Comparison of ENCODE assay signal across 9 cellular contexts in genomic region chr10:122911889-122912484, GRCh38. TPM values are rescaled to one million over a fixed set of nuclear protein-coding genes. Genes with fewer than 3 reads are reported as not detected.
DNase-seq lines count a peak whose midpoint lies in the region; ATAC-seq lines count a peak whose summit lies in the region.
"Had no signal": no experiment of that assay in that cellular context is flagged by ENCODE, and none has a peak within 500 bp of the region (broad histone marks: within the 10 kb centered on the region; RNA-seq: fewer than 3 reads in every experiment).

No MANE protein-coding gene starts in this region.

- H3K27ac ChIP-seq in CD4-positive, CD25-positive, alpha-beta regulatory T cell (ENCODE audit: insufficient read depth, low read length, poor library complexity, severe bottlenecking) = no peak overlapping the region
- H3K27ac ChIP-seq in epithelial cell of prostate = no peak overlapping the region

- no peaks in the 10 kb centered on the region for H3K36me3 ChIP-seq in CD4-positive, CD25-positive, alpha-beta regulatory T cell (ENCODE audit: control insufficient read depth, insufficient read depth, low read length)

- H3K4me1 Mint-ChIP-seq in CD4-positive, CD25-positive, alpha-beta regulatory T cell = no peaks in the 10 kb centered on the region

- peaks cover 0 to 4% (median 0%) of the 10 kb centered on the region in 7 donors for H3K9me3 Mint-ChIP-seq in CD4-positive, CD25-positive, alpha-beta regulatory T cell

- no peaks in the 10 kb centered on the region for H3K27me3 Mint-ChIP-seq in CD4-positive, CD25-positive, alpha-beta regulatory T cell

- no peaks in the 10 kb centered on the region for H3K4me1 ChIP-seq in CD4-positive, CD25-positive, alpha-beta regulatory T cell (ENCODE audit: control insufficient read depth, insufficient read depth, low read length, poor library complexity, severe bottlenecking)

- H3K27ac Mint-ChIP-seq in CD4-positive, CD25-positive, alpha-beta regulatory T cell = no peak overlapping the region

- no peak overlapping the region for H3K4me3 Mint-ChIP-seq in CD4-positive, CD25-positive, alpha-beta regulatory T cell

- H3K9me3 ChIP-seq in CD4-positive, CD25-positive, alpha-beta regulatory T cell (ENCODE audit: control insufficient read depth in 2 of 2, low read length in 2 of 2) = no peaks in the 10 kb centered on the region

- no peaks in the 10 kb centered on the region for H3K36me3 Mint-ChIP-seq in CD4-positive, CD25-positive, alpha-beta regulatory T cell

- ATAC-seq in CD4-positive, CD25-positive, alpha-beta regulatory T cell (ENCODE audit: low read depth in 2 of 2) = no peak
- no peak for ATAC-seq in HG03439 (IDR thresholded peaks at IDR 0.05; ENCODE audit: unreplicated experiment)

- H3K27me3 ChIP-seq in CD4-positive, CD25-positive, alpha-beta regulatory T cell (ENCODE audit: control insufficient read depth, insufficient read depth, low read length) = peaks cover 4% of the 10 kb centered on the region

- no peak overlapping the region for H3K4me3 ChIP-seq in CD4-positive, CD25-positive, alpha-beta regulatory T cell (ENCODE audit: low read depth, low read length)

- DNase-seq in CD4-positive, CD25-positive, alpha-beta regulatory T cell = peak; percentile 10 to 47 (median 31)
- DNase-seq in HuH-7 (ENCODE audit: low spot score) (peak; percentile 46), epithelial cell of prostate (ENCODE audit: low read depth, low spot score) (peak; percentile 1), pons (ENCODE audit: low spot score) (peak; percentile 5), NCI-H526 treated with DMSO at 0.1 percent for 48 hours (lab: John Stamatoyannopoulos, UW) (no peak), NCI-H1105 (lab: John Stamatoyannopoulos, UW) (no peak)
- DNase-seq in activated CD4-positive, alpha-beta T cell treated with anti-CD3 and anti-CD28 coated beads, Interleukin-2, amount 50 U/mL, for 1 hour = peak; percentile 55

RNA-seq across cellular contexts. Expression of gene FAM24A, which starts 1.6 kb away (rescaled TPM):
- total RNA-seq in CD4-positive, CD25-positive, alpha-beta regulatory T cell = not detected
- polyA plus RNA-seq in CD4-positive, CD25-positive, alpha-beta regulatory T cell = not detected
- total RNA-seq: subcutaneous adipose tissue had no signal

RNA-seq across cellular contexts. Expression of gene FAM24B, which starts 32.6 kb away (rescaled TPM):
- total RNA-seq in CD4-positive, CD25-positive, alpha-beta regulatory T cell = 17.2 TPM
- 10 to 100 TPM in 2 of 4 donors, 1 to 10 TPM in 2; 5.5 to 13.5 (median 9.8) TPM for polyA plus RNA-seq in CD4-positive, CD25-positive, alpha-beta regulatory T cell

RNA-seq across cellular contexts. Expression of gene C10orf88, which starts 42.0 kb away (rescaled TPM):
- total RNA-seq in CD4-positive, CD25-positive, alpha-beta regulatory T cell = 9.2 TPM
- 10 to 100 TPM in 3 of 4 donors, 1 to 10 TPM in 1; 7.7 to 14.2 (median 11.0) TPM for polyA plus RNA-seq in CD4-positive, CD25-positive, alpha-beta regulatory T cell

Comparison
In these comparisons a context has a peak if more than half of its experiments do, and no peak if none do; other contexts are left out.
1. DNase-seq: peak in CD4-positive, CD25-positive, alpha-beta regulatory T cell (3 of 3), HuH-7 (single experiment), activated CD4-positive, alpha-beta T cell treated with anti-CD3 and anti-CD28 coated beads, Interleukin-2, amount 50 U/mL, for 1 hour (single experiment), epithelial cell of prostate (single experiment) and pons (single experiment); none in NCI-H526 treated with DMSO at 0.1 percent for 48 hours (single experiment) and NCI-H1105 (single experiment).